9 cellular contexts compared by ENCODE assay signal in the genomic region with DNA sequence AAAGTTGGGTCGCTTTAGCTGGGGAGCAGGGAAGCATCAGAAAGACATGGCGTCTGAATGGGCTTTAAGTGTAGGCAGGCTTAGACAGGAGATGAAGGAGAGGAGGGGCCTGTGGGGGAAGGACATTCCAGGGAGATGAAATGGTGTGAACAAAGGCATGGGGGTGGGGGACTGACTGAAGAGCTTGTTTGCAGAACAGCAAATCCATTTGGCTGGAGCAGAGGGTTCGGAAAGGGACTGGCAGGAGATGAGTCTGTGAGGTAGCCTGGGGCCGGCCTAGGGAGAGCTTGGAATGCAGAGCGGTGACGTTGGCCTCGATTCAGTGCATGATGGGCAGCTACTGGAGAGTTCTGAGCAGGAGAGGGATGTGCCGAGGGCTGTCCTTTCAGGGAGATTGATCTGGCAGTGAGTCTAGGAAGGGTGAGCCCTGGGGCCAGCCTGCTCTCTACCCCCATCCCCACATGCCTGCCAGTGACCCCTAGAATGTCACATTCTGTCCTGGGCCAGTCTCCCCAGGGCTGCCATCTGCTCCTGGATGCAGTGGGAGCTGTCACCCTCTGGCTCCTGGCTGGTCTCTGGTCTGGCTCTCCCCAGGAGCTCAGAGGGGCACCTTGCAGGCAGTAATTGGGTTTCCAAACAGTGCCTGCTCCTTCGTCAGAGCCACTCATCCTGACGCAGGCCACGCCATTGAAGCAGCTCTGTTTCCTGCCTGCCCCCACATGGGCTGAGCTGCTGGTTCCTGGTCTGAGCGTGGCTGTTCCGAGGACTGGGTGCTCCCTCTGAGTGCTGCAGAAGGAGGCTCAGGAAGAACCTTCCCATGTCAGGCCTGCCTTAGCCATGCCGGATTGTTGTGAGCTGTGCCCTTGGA.
DNase-seq lines count a peak whose midpoint lies in the region.
"Had no signal": no experiment of that assay in that cellular context is flagged by ENCODE, and none has a peak within 500 bp of the region (broad histone marks: within the 10 kb centered on the region; RNA-seq: fewer than 3 reads in every experiment).

No MANE protein-coding gene starts in this region.

- DNase-seq in NCI-H1694 (lab: John Stamatoyannopoulos, UW) (peak; percentile 33), NCI-H1694 treated with DMSO at 0.1 percent for 48 hours (lab: John Stamatoyannopoulos, UW) (no peak), cerebellar cortex (ENCODE audit: low spot score) (peak; percentile 97), kidney tubule cell (ENCODE audit: low spot score) (peak; percentile 82), substantia nigra (lab: John Stamatoyannopoulos, UW) (peak in 39 of 49 donors; percentile 6 to 83 (median 48)), NCI-H510A treated with DMSO at 0.1 percent for 48 hours (lab: John Stamatoyannopoulos, UW) (no peak), RPMI8226 (no peak)
- no peak for DNase-seq in activated CD8-positive, alpha-beta memory T cell treated with anti-CD3 and anti-CD28 coated beads, Interleukin-2, amount 50 U/mL, for 48 hours

- H3K27ac ChIP-seq in substantia nigra (ENCODE audit: low read depth, low read length, poor library complexity, severe bottlenecking), result peak overlapping the region; percentile 75
- H3K27ac ChIP-seq: C4-2B had no signal

Comparison
In these comparisons a context has a peak if more than half of its experiments do, and no peak if none do; other contexts are left out.
1. DNase-seq: peak in NCI-H1694 (single experiment), cerebellar cortex (single experiment), kidney tubule cell (single experiment) and substantia nigra (39 of 49); none in NCI-H1694 treated with DMSO at 0.1 percent for 48 hours (single experiment), activated CD8-positive, alpha-beta memory T cell treated with anti-CD3 and anti-CD28 coated beads, Interleukin-2, amount 50 U/mL, for 48 hours (single experiment), NCI-H510A treated with DMSO at 0.1 percent for 48 hours (single experiment) and RPMI8226 (single experiment).